Comparison of ENCODE assay signal across 22 cellular contexts in the genomic region with DNA sequence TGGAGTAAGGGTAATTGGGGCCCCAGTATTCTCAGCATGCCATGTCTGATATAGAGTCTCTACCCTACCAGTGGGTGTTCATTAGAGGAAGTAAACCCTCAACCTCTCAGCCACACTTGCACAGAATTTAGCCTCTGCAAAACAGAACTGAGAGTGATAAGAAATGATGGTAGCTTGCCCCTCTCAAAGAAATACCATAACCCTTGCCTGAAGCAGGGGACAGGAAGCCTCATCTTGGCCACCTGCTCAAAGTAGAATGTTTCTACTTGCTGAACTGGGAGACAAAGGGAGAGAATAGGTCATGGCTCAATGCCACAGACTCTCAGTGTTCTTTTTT.
"Had no signal": no experiment of that assay in that cellular context is flagged by ENCODE, and none has a peak within 500 bp of the region (broad histone marks: within the 10 kb centered on the region; RNA-seq: fewer than 3 reads in every experiment).

No MANE protein-coding gene starts in this region.

- H3K27ac Mint-ChIP-seq: activated naive CD8-positive, alpha-beta T cell treated with anti-CD3 and anti-CD28 coated beads, Interleukin-2, amount 10 ng/mL, durations not matched to agents 7 days and 5 days; memory B cell; nephron; T-helper 2 cell treated with Interferon-gamma antibody and Interleukin-4, amounts not matched to agents 5 μg/mL and 100 μg/mL, for 36 hours had no signal

- ATAC-seq: activated T-cell treated with anti-CD3 and anti-CD28 coated beads, Interleukin-2, amount 50 U/mL, for 4 hours; gastrocnemius medialis; pancreas; psoas muscle; stimulated activated naive CD8-positive, alpha-beta T cell treated with anti-CD3 and anti-CD28 coated beads, Interleukin-15, Interleukin-2, amounts not matched to agents 100 U/mL and 50 U/mL, for 24 hours had no signal

- H3K4me1 Mint-ChIP-seq: activated naive CD8-positive, alpha-beta T cell treated with anti-CD3 and anti-CD28 coated beads, Interleukin-2, amount 10 ng/mL, durations not matched to agents 7 days and 5 days; memory B cell; nephron had no signal

- H3K4me3 Mint-ChIP-seq: activated naive CD8-positive, alpha-beta T cell treated with anti-CD3 and anti-CD28 coated beads, Interleukin-2, amount 10 ng/mL, durations not matched to agents 7 days and 5 days; activated T-cell treated with anti-CD3 and anti-CD28 coated beads, Interleukin-2, amount 50 U/mL, for 4 hours; endodermal cell; memory B cell; nephron; T-helper 2 cell treated with Interferon-gamma antibody and Interleukin-4, amounts not matched to agents 5 μg/mL and 100 μg/mL, for 36 hours had no signal

- H3K27me3 Mint-ChIP-seq: activated naive CD8-positive, alpha-beta T cell treated with anti-CD3 and anti-CD28 coated beads, Interleukin-2, amount 10 ng/mL, durations not matched to agents 7 days and 5 days had no signal

- H3K36me3 Mint-ChIP-seq: activated naive CD8-positive, alpha-beta T cell treated with anti-CD3 and anti-CD28 coated beads, Interleukin-2, amount 10 ng/mL, durations not matched to agents 7 days and 5 days; memory B cell had no signal

- DNase-seq: activated CD4-positive, CD25-positive, alpha-beta regulatory T cell treated with anti-CD3 and anti-CD28 coated beads, Interleukin-2, amount 50 U/mL, for 72 hours; activated CD8-positive, alpha-beta memory T cell treated with anti-CD3 and anti-CD28 coated beads for 24 hours; activated CD8-positive, alpha-beta memory T cell treated with anti-CD3 and anti-CD28 coated beads, Interleukin-2, amount 50 U/mL, for 4 hours; activated naive CD4-positive, alpha-beta T cell treated with Interleukin-2 at 50 U/mL for 16 hours; activated naive CD8-positive, alpha-beta T cell treated with anti-CD3 and anti-CD28 coated beads, Interleukin-2, amount 10 ng/mL, durations not matched to agents 7 days and 5 days; activated T-cell treated with anti-CD3 and anti-CD28 coated beads, Interleukin-2, amount 50 U/mL, for 4 hours; amniotic stem cell; colonic mucosa; endodermal cell; esophagus squamous epithelium; gastrocnemius medialis; hypothalamus; pancreas; psoas muscle; spleen; stimulated activated CD4-positive, alpha-beta T cell treated with anti-CD3 and anti-CD28 coated beads, Interleukin-4, amount 100 ng/mL, for 1 hour; stimulated activated naive CD8-positive, alpha-beta T cell treated with anti-CD3 and anti-CD28 coated beads, Interleukin-15, Interleukin-2, amounts not matched to agents 100 U/mL and 50 U/mL, for 24 hours; upper lobe of left lung; WERI-Rb-1 had no signal

- H3K9me3 Mint-ChIP-seq: activated naive CD8-positive, alpha-beta T cell treated with anti-CD3 and anti-CD28 coated beads, Interleukin-2, amount 10 ng/mL, durations not matched to agents 7 days and 5 days; activated T-cell treated with anti-CD3 and anti-CD28 coated beads, Interleukin-2, amount 50 U/mL, for 4 hours; endodermal cell; memory B cell; nephron; T-helper 2 cell treated with Interferon-gamma antibody and Interleukin-4, amounts not matched to agents 5 μg/mL and 100 μg/mL, for 36 hours had no signal
